1 cellular context compared by ENCODE assay signal in the genomic region with DNA sequence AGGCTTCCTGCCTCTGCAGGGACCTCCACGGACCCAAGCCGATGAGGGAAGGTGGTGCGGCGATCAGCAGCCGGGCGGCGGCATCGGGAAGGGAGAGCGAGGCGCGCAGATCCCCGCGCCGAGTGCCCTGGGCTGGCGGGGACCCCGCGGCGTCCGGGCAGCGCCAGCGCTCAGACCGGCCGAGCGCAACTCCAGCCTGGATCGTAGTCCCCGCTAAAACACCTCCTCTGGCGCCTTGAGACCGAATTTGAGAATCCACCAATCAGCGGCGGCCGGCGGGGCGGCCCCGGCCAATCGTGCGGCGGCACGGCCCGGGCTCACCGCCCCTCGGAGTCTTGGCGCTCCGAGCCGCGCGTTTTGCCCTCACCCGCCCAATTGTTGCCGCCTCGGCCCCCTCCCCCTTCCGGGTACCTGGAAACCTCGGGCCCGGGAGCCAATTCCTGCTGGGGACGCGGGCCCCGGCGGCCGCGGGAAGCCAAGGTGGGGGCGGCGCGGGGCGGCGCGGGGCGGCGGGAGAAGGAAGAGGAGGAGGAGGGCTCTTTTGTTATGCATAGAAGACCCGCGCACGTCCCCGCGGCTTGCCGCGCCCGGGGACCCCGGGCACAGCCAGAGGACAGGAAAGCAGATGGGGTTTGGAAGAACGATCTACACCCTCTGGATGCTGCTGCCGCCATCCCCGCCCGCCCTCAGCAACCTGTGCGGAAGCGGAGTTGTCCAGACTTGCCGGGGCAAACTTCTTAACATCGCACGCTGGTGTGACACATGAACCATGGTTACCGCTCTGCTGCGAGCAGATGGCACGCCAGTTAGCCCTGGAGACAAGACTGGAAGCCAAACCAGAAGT.
TF ChIP-seq lines count a peak whose summit lies in the region.

A gene with protein sequence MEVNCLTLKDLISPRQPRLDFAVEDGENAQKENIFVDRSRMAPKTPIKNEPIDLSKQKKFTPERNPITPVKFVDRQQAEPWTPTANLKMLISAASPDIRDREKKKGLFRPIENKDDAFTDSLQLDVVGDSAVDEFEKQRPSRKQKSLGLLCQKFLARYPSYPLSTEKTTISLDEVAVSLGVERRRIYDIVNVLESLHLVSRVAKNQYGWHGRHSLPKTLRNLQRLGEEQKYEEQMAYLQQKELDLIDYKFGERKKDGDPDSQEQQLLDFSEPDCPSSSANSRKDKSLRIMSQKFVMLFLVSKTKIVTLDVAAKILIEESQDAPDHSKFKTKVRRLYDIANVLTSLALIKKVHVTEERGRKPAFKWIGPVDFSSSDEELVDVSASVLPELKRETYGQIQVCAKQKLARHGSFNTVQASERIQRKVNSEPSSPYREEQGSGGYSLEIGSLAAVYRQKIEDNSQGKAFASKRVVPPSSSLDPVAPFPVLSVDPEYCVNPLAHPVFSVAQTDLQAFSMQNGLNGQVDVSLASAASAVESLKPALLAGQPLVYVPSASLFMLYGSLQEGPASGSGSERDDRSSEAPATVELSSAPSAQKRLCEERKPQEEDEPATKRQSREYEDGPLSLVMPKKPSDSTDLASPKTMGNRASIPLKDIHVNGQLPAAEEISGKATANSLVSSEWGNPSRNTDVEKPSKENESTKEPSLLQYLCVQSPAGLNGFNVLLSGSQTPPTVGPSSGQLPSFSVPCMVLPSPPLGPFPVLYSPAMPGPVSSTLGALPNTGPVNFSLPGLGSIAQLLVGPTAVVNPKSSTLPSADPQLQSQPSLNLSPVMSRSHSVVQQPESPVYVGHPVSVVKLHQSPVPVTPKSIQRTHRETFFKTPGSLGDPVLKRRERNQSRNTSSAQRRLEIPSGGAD (minus strand): TSS at position 209 of the 844 bp plus-strand sequence. CDS start 934 bp downstream, outside the sequence.

TF ChIP-seq in HepG2, 621 proteins besides CTCF, POLR2A, EP300 and RAD21 (continued from another document and continues in another):
- TF ChIP-seq, protein P1, sequence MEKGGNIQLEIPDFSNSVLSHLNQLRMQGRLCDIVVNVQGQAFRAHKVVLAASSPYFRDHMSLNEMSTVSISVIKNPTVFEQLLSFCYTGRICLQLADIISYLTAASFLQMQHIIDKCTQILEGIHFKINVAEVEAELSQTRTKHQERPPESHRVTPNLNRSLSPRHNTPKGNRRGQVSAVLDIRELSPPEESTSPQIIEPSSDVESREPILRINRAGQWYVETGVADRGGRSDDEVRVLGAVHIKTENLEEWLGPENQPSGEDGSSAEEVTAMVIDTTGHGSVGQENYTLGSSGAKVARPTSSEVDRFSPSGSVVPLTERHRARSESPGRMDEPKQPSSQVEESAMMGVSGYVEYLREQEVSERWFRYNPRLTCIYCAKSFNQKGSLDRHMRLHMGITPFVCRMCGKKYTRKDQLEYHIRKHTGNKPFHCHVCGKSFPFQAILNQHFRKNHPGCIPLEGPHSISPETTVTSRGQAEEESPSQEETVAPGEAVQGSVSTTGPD (CRISPR knock-in tag; IDR thresholded peaks at IDR 0.05), result no peak
- no peak for TF ChIP-seq CEBPB (IDR thresholded peaks at IDR 0.05; ENCODE audit: borderline replicate concordance, low read depth, low read length)
- no peak for TF ChIP-seq ZNF605 (CRISPR knock-in tag; IDR thresholded peaks at IDR 0.05)
- TF ChIP-seq, protein P2, sequence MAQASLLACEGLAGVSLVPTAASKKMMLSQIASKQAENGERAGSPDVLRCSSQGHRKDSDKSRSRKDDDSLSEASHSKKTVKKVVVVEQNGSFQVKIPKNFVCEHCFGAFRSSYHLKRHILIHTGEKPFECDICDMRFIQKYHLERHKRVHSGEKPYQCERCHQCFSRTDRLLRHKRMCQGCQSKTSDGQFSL (CRISPR knock-in tag; IDR thresholded peaks at IDR 0.05), result no peak
- TF ChIP-seq, protein P3, sequence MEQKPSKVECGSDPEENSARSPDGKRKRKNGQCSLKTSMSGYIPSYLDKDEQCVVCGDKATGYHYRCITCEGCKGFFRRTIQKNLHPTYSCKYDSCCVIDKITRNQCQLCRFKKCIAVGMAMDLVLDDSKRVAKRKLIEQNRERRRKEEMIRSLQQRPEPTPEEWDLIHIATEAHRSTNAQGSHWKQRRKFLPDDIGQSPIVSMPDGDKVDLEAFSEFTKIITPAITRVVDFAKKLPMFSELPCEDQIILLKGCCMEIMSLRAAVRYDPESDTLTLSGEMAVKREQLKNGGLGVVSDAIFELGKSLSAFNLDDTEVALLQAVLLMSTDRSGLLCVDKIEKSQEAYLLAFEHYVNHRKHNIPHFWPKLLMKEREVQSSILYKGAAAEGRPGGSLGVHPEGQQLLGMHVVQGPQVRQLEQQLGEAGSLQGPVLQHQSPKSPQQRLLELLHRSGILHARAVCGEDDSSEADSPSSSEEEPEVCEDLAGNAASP (CRISPR knock-in tag; IDR thresholded peaks at IDR 0.05; ENCODE audit: borderline replicate concordance), result no peak
- TF ChIP-seq ZBTB38 (CRISPR knock-in tag; IDR thresholded peaks at IDR 0.05), result no peak
- TF ChIP-seq, protein P4, sequence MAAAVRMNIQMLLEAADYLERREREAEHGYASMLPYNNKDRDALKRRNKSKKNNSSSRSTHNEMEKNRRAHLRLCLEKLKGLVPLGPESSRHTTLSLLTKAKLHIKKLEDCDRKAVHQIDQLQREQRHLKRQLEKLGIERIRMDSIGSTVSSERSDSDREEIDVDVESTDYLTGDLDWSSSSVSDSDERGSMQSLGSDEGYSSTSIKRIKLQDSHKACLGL (CRISPR knock-in tag; IDR thresholded peaks at IDR 0.05), result no peak
- TF ChIP-seq HDAC6 (IDR thresholded peaks at IDR 0.05; ENCODE audit: low read depth, low read length), result no peak
- no peak for TF ChIP-seq ZNF7 (CRISPR knock-in tag; IDR thresholded peaks at IDR 0.05)
- TF ChIP-seq YEATS4 (CRISPR knock-in tag; IDR thresholded peaks at IDR 0.05; ENCODE audit: borderline replicate concordance), result peak; percentile 52; the same call in 1 of the 2 replicates
- TF ChIP-seq, protein P5, sequence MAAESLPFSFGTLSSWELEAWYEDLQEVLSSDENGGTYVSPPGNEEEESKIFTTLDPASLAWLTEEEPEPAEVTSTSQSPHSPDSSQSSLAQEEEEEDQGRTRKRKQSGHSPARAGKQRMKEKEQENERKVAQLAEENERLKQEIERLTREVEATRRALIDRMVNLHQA (CRISPR knock-in tag; IDR thresholded peaks at IDR 0.05), result no peak
- TF ChIP-seq DMAP1 (CRISPR knock-in tag; IDR thresholded peaks at IDR 0.05), result no peak
- TF ChIP-seq, protein P6, sequence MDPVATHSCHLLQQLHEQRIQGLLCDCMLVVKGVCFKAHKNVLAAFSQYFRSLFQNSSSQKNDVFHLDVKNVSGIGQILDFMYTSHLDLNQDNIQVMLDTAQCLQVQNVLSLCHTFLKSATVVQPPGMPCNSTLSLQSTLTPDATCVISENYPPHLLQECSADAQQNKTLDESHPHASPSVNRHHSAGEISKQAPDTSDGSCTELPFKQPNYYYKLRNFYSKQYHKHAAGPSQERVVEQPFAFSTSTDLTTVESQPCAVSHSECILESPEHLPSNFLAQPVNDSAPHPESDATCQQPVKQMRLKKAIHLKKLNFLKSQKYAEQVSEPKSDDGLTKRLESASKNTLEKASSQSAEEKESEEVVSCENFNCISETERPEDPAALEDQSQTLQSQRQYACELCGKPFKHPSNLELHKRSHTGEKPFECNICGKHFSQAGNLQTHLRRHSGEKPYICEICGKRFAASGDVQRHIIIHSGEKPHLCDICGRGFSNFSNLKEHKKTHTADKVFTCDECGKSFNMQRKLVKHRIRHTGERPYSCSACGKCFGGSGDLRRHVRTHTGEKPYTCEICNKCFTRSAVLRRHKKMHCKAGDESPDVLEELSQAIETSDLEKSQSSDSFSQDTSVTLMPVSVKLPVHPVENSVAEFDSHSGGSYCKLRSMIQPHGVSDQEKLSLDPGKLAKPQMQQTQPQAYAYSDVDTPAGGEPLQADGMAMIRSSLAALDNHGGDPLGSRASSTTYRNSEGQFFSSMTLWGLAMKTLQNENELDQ (CRISPR knock-in tag; IDR thresholded peaks at IDR 0.05; ENCODE audit: borderline replicate concordance), result no peak
- TF ChIP-seq FOSL2 (CRISPR knock-in tag; IDR thresholded peaks at IDR 0.05), result no peak
- TF ChIP-seq ZNF432 (CRISPR knock-in tag; IDR thresholded peaks at IDR 0.05; ENCODE audit: borderline replicate concordance), result no peak
- TF ChIP-seq, protein P7, sequence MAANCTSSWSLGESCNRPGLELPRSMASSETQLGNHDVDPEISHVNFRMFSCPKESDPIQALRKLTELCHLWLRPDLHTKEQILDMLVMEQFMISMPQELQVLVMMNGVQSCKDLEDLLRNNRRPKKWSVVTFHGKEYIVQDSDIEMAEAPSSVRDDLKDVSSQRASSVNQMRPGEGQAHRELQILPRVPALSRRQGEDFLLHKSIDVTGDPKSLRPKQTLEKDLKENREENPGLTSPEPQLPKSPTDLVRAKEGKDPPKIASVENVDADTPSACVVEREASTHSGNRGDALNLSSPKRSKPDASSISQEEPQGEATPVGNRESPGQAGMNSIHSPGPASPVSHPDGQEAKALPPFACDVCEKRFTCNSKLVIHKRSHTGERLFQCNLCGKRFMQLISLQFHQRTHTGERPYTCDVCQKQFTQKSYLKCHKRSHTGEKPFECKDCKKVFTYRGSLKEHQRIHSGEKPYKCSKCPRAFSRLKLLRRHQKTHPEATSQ (CRISPR knock-in tag; IDR thresholded peaks at IDR 0.05; ENCODE audit: borderline replicate concordance), result no peak
- TF ChIP-seq EED (CRISPR knock-in tag; IDR thresholded peaks at IDR 0.05), result no peak
- TF ChIP-seq DNMT3B (CRISPR knock-in tag; conservative IDR thresholded peaks at IDR 0.05), result no peak
- TF ChIP-seq ZSCAN20 (CRISPR knock-in tag; IDR thresholded peaks at IDR 0.05; ENCODE audit: borderline replicate concordance), result no peak
- TF ChIP-seq ZBTB21 (CRISPR knock-in tag; IDR thresholded peaks at IDR 0.05), result no peak
- TF ChIP-seq MED1 (CRISPR knock-in tag; IDR thresholded peaks at IDR 0.05), result no peak
- TF ChIP-seq, protein P8, sequence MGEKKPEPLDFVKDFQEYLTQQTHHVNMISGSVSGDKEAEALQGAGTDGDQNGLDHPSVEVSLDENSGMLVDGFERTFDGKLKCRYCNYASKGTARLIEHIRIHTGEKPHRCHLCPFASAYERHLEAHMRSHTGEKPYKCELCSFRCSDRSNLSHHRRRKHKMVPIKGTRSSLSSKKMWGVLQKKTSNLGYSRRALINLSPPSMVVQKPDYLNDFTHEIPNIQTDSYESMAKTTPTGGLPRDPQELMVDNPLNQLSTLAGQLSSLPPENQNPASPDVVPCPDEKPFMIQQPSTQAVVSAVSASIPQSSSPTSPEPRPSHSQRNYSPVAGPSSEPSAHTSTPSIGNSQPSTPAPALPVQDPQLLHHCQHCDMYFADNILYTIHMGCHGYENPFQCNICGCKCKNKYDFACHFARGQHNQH (CRISPR knock-in tag; IDR thresholded peaks at IDR 0.05), result no peak
- no peak for TF ChIP-seq MAFF (IDR thresholded peaks at IDR 0.05; ENCODE audit: low read depth, low read length)
- TF ChIP-seq ERF (CRISPR knock-in tag; IDR thresholded peaks at IDR 0.05), result peak; percentile 8; the same call in 1 of the 2 replicates
- no peak for TF ChIP-seq ZNF883 (CRISPR knock-in tag; IDR thresholded peaks at IDR 0.05; ENCODE audit: not compliant biosample characterization)
- TF ChIP-seq ZNF180 (CRISPR knock-in tag; IDR thresholded peaks at IDR 0.05; ENCODE audit: borderline replicate concordance, low read depth), result no peak
- TF ChIP-seq ZNF782 (CRISPR knock-in tag; IDR thresholded peaks at IDR 0.05; ENCODE audit: borderline replicate concordance), result no peak
- TF ChIP-seq, protein P9, sequence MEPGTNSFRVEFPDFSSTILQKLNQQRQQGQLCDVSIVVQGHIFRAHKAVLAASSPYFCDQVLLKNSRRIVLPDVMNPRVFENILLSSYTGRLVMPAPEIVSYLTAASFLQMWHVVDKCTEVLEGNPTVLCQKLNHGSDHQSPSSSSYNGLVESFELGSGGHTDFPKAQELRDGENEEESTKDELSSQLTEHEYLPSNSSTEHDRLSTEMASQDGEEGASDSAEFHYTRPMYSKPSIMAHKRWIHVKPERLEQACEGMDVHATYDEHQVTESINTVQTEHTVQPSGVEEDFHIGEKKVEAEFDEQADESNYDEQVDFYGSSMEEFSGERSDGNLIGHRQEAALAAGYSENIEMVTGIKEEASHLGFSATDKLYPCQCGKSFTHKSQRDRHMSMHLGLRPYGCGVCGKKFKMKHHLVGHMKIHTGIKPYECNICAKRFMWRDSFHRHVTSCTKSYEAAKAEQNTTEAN (CRISPR knock-in tag; conservative IDR thresholded peaks at IDR 0.05), result no peak
- TF ChIP-seq SRSF9 (IDR thresholded peaks at IDR 0.05; ENCODE audit: borderline replicate concordance, insufficient read depth, low read depth, low read length, poor library complexity, severe bottlenecking), result no peak
- no peak for TF ChIP-seq ZNF24 (IDR thresholded peaks at IDR 0.05)
- TF ChIP-seq ZNF747 (CRISPR knock-in tag; IDR thresholded peaks at IDR 0.05; ENCODE audit: borderline replicate concordance), result peak; percentile 13; the same call in 1 of the 2 replicates
- no peak for TF ChIP-seq MAFG (CRISPR knock-in tag; IDR thresholded peaks at IDR 0.05)
- TF ChIP-seq, protein P10, sequence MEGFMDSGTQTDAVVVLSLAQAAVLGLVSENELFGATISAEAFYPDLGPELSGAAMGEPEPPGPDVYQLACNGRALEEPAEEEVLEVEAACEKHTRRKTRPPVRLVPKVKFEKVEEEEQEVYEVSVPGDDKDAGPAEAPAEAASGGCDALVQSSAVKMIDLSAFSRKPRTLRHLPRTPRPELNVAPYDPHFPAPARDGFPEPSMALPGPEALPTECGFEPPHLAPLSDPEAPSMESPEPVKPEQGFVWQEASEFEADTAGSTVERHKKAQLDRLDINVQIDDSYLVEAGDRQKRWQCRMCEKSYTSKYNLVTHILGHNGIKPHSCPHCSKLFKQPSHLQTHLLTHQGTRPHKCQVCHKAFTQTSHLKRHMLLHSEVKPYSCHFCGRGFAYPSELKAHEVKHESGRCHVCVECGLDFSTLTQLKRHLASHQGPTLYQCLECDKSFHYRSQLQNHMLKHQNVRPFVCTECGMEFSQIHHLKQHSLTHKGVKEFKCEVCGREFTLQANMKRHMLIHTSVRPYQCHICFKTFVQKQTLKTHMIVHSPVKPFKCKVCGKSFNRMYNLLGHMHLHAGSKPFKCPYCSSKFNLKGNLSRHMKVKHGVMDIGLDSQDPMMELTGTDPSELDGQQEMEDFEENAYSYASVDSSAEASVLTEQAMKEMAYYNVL (CRISPR knock-in tag; IDR thresholded peaks at IDR 0.05; ENCODE audit: borderline replicate concordance), result peak; percentile 46; the same call in 1 of the 2 replicates
- peak; percentile 20; the same call in 1 of the 2 replicates for TF ChIP-seq ZIK1 (CRISPR knock-in tag; IDR thresholded peaks at IDR 0.05; ENCODE audit: borderline replicate concordance, low read depth)
- no peak for TF ChIP-seq SYNCRIP (IDR thresholded peaks at IDR 0.05; ENCODE audit: insufficient read depth, low read depth, low read length)
- no peak for TF ChIP-seq WIZ (CRISPR knock-in tag; IDR thresholded peaks at IDR 0.05)
- TF ChIP-seq, protein P11, sequence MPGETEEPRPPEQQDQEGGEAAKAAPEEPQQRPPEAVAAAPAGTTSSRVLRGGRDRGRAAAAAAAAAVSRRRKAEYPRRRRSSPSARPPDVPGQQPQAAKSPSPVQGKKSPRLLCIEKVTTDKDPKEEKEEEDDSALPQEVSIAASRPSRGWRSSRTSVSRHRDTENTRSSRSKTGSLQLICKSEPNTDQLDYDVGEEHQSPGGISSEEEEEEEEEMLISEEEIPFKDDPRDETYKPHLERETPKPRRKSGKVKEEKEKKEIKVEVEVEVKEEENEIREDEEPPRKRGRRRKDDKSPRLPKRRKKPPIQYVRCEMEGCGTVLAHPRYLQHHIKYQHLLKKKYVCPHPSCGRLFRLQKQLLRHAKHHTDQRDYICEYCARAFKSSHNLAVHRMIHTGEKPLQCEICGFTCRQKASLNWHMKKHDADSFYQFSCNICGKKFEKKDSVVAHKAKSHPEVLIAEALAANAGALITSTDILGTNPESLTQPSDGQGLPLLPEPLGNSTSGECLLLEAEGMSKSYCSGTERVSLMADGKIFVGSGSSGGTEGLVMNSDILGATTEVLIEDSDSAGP (CRISPR knock-in tag; IDR thresholded peaks at IDR 0.05; ENCODE audit: borderline replicate concordance), result peak; percentile 73; the same call in 1 of the 2 replicates
- no peak for TF ChIP-seq ZNF589 (CRISPR knock-in tag; conservative IDR thresholded peaks at IDR 0.05)
